ENCODE assay signal across 12 cellular contexts in the genomic region with DNA sequence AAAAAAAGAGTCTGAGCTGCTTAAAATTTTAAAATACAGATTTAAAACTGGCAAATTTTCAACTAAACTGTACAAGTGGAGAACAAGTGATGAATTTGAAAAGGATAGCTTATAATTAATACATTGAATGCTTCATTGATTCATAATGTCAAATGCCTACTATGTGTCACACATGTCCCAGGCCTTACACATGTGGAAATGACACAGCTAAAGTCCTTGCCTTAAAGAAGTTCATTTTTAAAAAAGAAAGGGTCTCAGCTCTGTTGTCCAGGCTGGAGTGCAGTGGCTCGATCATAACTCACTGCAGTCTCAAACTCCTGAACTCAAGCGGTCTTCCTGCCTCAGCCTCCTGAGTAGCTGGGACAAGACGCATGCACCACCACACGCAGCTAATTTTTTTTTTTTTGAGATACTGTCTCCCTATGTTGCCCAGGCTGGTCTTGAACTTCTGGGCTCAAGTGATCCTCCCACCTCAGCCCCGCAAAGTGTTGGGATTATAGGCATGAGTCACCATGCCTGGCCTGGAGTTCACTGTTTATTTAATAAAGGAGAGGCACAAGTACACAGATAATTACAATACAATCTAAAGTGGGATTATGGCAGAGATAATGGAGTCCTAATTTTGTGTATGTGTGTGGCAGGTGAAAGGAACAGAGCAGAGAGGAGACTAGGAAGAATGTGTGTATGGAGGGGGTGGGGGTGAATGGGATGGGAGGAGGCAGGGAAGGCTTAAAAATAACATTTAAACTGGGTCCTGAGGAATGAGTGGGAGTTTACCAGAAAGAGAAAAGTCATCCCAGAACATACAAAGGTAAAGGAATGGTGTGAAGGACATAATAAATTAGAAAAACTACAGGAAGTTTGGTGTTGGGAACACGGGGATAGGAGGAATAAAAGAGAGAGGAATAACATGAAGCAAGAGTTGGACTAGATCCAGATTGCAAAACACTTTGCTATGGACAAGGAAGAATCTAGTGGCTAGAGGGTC. TPM values are rescaled to one million over a fixed set of nuclear protein-coding genes. Genes with fewer than 3 reads are reported as not detected.
DNase-seq lines count a peak whose midpoint lies in the region; ATAC-seq, FAIRE-seq and TF ChIP-seq lines count a peak whose summit lies in the region.
"Had no signal": no experiment of that assay in that cellular context is flagged by ENCODE, and none has a peak within 500 bp of the region (broad histone marks: within the 10 kb centered on the region; RNA-seq: fewer than 3 reads in every experiment).

No MANE protein-coding gene starts in this region.

- H3K27ac ChIP-seq in A549 (peak overlapping the region in 1 of 2 experiments; percentile 24; a peak in 3 of 6 replicates), Panc1 (ENCODE audit: low read length) (0 out of 2 replicates have a peak overlapping the region, but pooled peaks have one; percentile 3)
- H3K27ac ChIP-seq: BLaER1 treated with 17β-estradiol and CSF1 and Interleukin-3, amounts not matched to agents 10 nM and 100 nM; skin epidermis; VCaP had no signal

- ATAC-seq in A549 (peak in 1 of 2 experiments; percentile 17; a peak in 3 of 6 replicates), Panc1 (no peak), GM21529 (IDR thresholded peaks at IDR 0.05; ENCODE audit: unreplicated experiment) (no peak), GM21717 (IDR thresholded peaks at IDR 0.05; ENCODE audit: unreplicated experiment) (no peak)

- peaks cover 5% of the 10 kb centered on the region for H3K36me3 ChIP-seq in Panc1 (ENCODE audit: control insufficient read depth, insufficient read depth, low read length)

- TF ChIP-seq RAD21 in A549 (conservative IDR thresholded peaks at IDR 0.05 in 1 of 2, IDR thresholded peaks at IDR 0.05 in 1 of 2), result no peak

- TF ChIP-seq POLR2A in A549 (IDR thresholded peaks at IDR 0.05; ENCODE audit: low read length), result no peak

- H3K4me1 ChIP-seq in A549 (peaks cover 45% of the 10 kb centered on the region), Panc1 (ENCODE audit: control insufficient read depth, insufficient read depth, low read length) (peaks cover 44% of the 10 kb centered on the region)

- in situ Hi-C loops in Panc1 (cut with HindIII; ENCODE audit: low pct_unique_long_range_greater_than_20kb, low sequenced_read_pairs), result no loop called here

- WGBS in A549 (ENCODE audit: missing lambda C conversion rate), result 33% methylated on average over 6 of the region's 6 CpGs

- intact Hi-C loops in Panc1 (cut with micrococcal nuclease; ENCODE audit: unreplicated experiment), result no loop called here

- TF ChIP-seq CTCF in A549 (IDR thresholded peaks at IDR 0.05) (no peak), Panc1 (IDR thresholded peaks at IDR 0.05) (no peak)

- no TSS peak for BruUV-seq in Panc1 (replicated peaks; lab: Mats Ljungman, UMichigan)

- POLR2A ChIA-PET in A549 (lab: Yijun Ruan, JAX), result no interaction called here
- POLR2A ChIA-PET in Panc1 (lab: Charles Lee), result no interaction called here

- DNase-seq in A549 (ENCODE audit: low read depth in 1 of 2, low spot score in 1 of 2) (peak; percentile 20 to 68), HT1080 (ENCODE audit: low read depth) (peak; percentile 76), Panc1 (ENCODE audit: low read depth, low spot score) (no peak), iris pigment epithelial cell (ENCODE audit: low read depth) (peak; percentile 48), DMS 273 (lab: John Stamatoyannopoulos, UW; ENCODE audit: unreplicated experiment) (no peak)
- DNase-seq in NK-92 treated with Interleukin-12 subunit alpha and Interleukin-12 subunit beta, amount 100 ng/mL, for 24 hours (lab: John Stamatoyannopoulos, UW), result no peak
- DNase-seq: immature natural killer cell had no signal

- H3K9me3 ChIP-seq in A549 (no peaks in the 10 kb centered on the region), Panc1 (ENCODE audit: control insufficient read depth, insufficient read depth, low read depth, low read length) (no peaks in the 10 kb centered on the region)
- H3K9me3 ChIP-seq: BLaER1 treated with 17β-estradiol and CSF1 and Interleukin-3, amounts not matched to agents 10 nM and 100 nM had no signal

- FAIRE-seq in A549 (lab: Jason Lieb, UNC), result no peak

- no peak overlapping the region for H3K4me3 ChIP-seq in A549
- no peak overlapping the region for H3K4me3 ChIP-seq in Panc1 (ENCODE audit: low read depth in 2 of 2, low read length in 2 of 2)
- H3K4me3 ChIP-seq: BLaER1 treated with 17β-estradiol and CSF1 and Interleukin-3, amounts not matched to agents 10 nM and 100 nM; skin epidermis had no signal

- no peak for TF ChIP-seq EP300 in A549 (IDR thresholded peaks at IDR 0.05)

- H3K4me2 ChIP-seq in A549, result peak overlapping the region; percentile 79

- H3K27me3 ChIP-seq in Panc1 (ENCODE audit: control insufficient read depth, insufficient read depth, low read length), result no peaks in the 10 kb centered on the region
- H3K27me3 ChIP-seq: BLaER1 treated with 17β-estradiol and CSF1 and Interleukin-3, amounts not matched to agents 10 nM and 100 nM had no signal

- CTCF ChIA-PET in A549 (lab: Yijun Ruan, JAX) (interaction anchor here (0.5 to 1.7 kb wide), 12 partner anchors 10 to 207 kb away, joined by 3 to 13 read pairs (median 3); no protein-coding TSS in a partner anchor), Panc1 (lab: Charles Lee) (interaction anchor here (0.7 to 0.8 kb wide), 2 partner anchors 62 to 73 kb away, joined by 3 read pairs; no protein-coding TSS in a partner anchor)

TF ChIP-seq in A549, 52 proteins besides CTCF, POLR2A, EP300 and RAD21:
- TF ChIP-seq HEYL (CRISPR knock-in tag; IDR thresholded peaks at IDR 0.05) (no peak), JUN (IDR thresholded peaks at IDR 0.05) (0 out of 5 replicates have a peak, but pooled peaks of 1 of the 2 experiments have one; percentile 19), FOSL2 (IDR thresholded peaks at IDR 0.05) (no peak), FOSL2 (CRISPR knock-in tag; IDR thresholded peaks at IDR 0.05) (peak; percentile 89), PHF8 (IDR thresholded peaks at IDR 0.05; ENCODE audit: borderline replicate concordance, low read depth) (no peak), SMC3 (IDR thresholded peaks at IDR 0.05) (no peak), RNF2 (IDR thresholded peaks at IDR 0.05; ENCODE audit: borderline replicate concordance, low read depth) (no peak), GATA3 (IDR thresholded peaks at IDR 0.05; ENCODE audit: borderline replicate concordance) (peak; percentile 44; the same call in 1 of the 2 replicates), CEBPB (IDR thresholded peaks at IDR 0.05) (peak; percentile 84 to 90), HOXB5 (CRISPR knock-in tag; IDR thresholded peaks at IDR 0.05) (no peak)
- TF ChIP-seq, protein P1, sequence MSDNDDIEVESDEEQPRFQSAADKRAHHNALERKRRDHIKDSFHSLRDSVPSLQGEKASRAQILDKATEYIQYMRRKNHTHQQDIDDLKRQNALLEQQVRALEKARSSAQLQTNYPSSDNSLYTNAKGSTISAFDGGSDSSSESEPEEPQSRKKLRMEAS (IDR thresholded peaks at IDR 0.05), result 0 out of 2 replicates have a peak, but pooled peaks have one; percentile 17
- TF ChIP-seq, protein P2, sequence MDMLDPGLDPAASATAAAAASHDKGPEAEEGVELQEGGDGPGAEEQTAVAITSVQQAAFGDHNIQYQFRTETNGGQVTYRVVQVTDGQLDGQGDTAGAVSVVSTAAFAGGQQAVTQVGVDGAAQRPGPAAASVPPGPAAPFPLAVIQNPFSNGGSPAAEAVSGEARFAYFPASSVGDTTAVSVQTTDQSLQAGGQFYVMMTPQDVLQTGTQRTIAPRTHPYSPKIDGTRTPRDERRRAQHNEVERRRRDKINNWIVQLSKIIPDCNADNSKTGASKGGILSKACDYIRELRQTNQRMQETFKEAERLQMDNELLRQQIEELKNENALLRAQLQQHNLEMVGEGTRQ (IDR thresholded peaks at IDR 0.05), result no peak

RNA-seq across cellular contexts. Expression of gene NCOA5, which starts 4.7 kb away (rescaled TPM):
- polyA plus RNA-seq in A549 (2011; rRNA removed) (22.2 and 28.0 TPM in 2 replicates), A549 (2017; fragmentation: RNase III; extraction: RNeasy Plus Mini Kit Qiagen cat#74134 plus additional on column Dnase treatment) (26.2 to 27.2 TPM (median 27.1 TPM) in 3 replicates)
- polyA plus RNA-seq in A549 (2012; cell fraction: cytosol; rRNA removed), result 16.9 and 20.0 TPM in 2 replicates
- polyA plus RNA-seq in A549 (2012; cell fraction: nucleus; rRNA removed), result 20.3 and 26.9 TPM in 2 replicates
- 20.4 and 25.1 TPM in 2 replicates for polyA minus RNA-seq in A549 (2011; rRNA and poly(A)+ RNA removed)
- 20.4 and 24.7 TPM in 2 replicates for total RNA-seq in HT1080 (2014; rRNA removed; shearing (Covaris generic))
- 14.5 and 15.9 TPM in 2 replicates for polyA plus RNA-seq in HT1080 (2015; cell fraction: cytosol; rRNA removed)
- 20.0 and 20.8 TPM in 2 replicates for polyA plus RNA-seq in HT1080 (2015; cell fraction: nucleus; rRNA removed)
- 30.6 TPM for total RNA-seq in Panc1 (2021; ENCODE audit: unreplicated experiment)
- polyA plus RNA-seq in Panc1 (2012; ENCODE audit: insufficient read length), result 24.3 TPM

RNA-seq across cellular contexts. Expression of gene CD40, which starts 33.0 kb away (rescaled TPM):
- polyA plus RNA-seq in A549 (2011; rRNA removed) (5.2 and 7.0 TPM in 2 replicates), A549 (2017; fragmentation: RNase III; extraction: RNeasy Plus Mini Kit Qiagen cat#74134 plus additional on column Dnase treatment) (4.7 to 5.7 TPM (median 4.9 TPM) in 3 replicates)
- polyA plus RNA-seq in A549 (2012; cell fraction: cytosol; rRNA removed), result 7.4 and 7.7 TPM in 2 replicates
- polyA plus RNA-seq in A549 (2012; cell fraction: nucleus; rRNA removed), result 6.6 and 7.3 TPM in 2 replicates
- 4.9 and 5.1 TPM in 2 replicates for polyA minus RNA-seq in A549 (2011; rRNA and poly(A)+ RNA removed)
- total RNA-seq in HT1080 (2014; rRNA removed; shearing (Covaris generic)), result not detected in 2 replicates
- 0.05 and 0.24 TPM in 2 replicates for polyA plus RNA-seq in HT1080 (2015; cell fraction: cytosol; rRNA removed)
- 0.13 and 0.68 TPM in 2 replicates for polyA plus RNA-seq in HT1080 (2015; cell fraction: nucleus; rRNA removed)
- total RNA-seq in Panc1 (2021; ENCODE audit: unreplicated experiment), result 14.1 TPM
- polyA plus RNA-seq in Panc1 (2012; ENCODE audit: insufficient read length), result 21.9 TPM

RNA-seq across cellular contexts. Expression of gene SLC12A5, which starts 56.1 kb away (rescaled TPM):
- 3.0 and 3.5 TPM in 2 replicates for polyA plus RNA-seq in A549 (2011; rRNA removed)
- 12.7 and 14.6 TPM in 2 replicates for polyA plus RNA-seq in A549 (2012; cell fraction: cytosol; rRNA removed)
- polyA plus RNA-seq in A549 (2012; cell fraction: nucleus; rRNA removed), result 6.4 and 6.7 TPM in 2 replicates
- polyA plus RNA-seq in A549 (2017; fragmentation: RNase III; extraction: RNeasy Plus Mini Kit Qiagen cat#74134 plus additional on column Dnase treatment), result 10.8 to 11.7 TPM (median 11.5 TPM) in 3 replicates
- 2.9 and 4.9 TPM in 2 replicates for polyA minus RNA-seq in A549 (2011; rRNA and poly(A)+ RNA removed)
- 1.3 and 5.1 TPM in 2 replicates for total RNA-seq in HT1080 (2014; rRNA removed; shearing (Covaris generic))
- polyA plus RNA-seq in HT1080 (2015; cell fraction: cytosol; rRNA removed), result 3.2 and 4.1 TPM in 2 replicates
- 0.12 and 1.5 TPM in 2 replicates for polyA plus RNA-seq in HT1080 (2015; cell fraction: nucleus; rRNA removed)
- 11.8 TPM for total RNA-seq in Panc1 (2021; ENCODE audit: unreplicated experiment)
- 29.7 TPM for polyA plus RNA-seq in Panc1 (2012; ENCODE audit: insufficient read length)

Comparison
In these comparisons a context has a peak if more than half of its experiments do, and no peak if none do; other contexts are left out.
1. DNase-seq: peak in A549 (2 of 2), HT1080 (single experiment) and iris pigment epithelial cell (single experiment); none in Panc1 (single experiment), DMS 273 (single experiment) and NK-92 treated with Interleukin-12 subunit alpha and Interleukin-12 subunit beta, amount 100 ng/mL, for 24 hours (single experiment).
2. RNA of gene CD40, which starts 33.0 kb away (total RNA-seq): 14.1 TPM in Panc1 (single experiment); not detected in HT1080; every median in the first group is over 10 times any median in the second.